Comparison of ENCODE assay signal across 8 cellular contexts in the genomic region with DNA sequence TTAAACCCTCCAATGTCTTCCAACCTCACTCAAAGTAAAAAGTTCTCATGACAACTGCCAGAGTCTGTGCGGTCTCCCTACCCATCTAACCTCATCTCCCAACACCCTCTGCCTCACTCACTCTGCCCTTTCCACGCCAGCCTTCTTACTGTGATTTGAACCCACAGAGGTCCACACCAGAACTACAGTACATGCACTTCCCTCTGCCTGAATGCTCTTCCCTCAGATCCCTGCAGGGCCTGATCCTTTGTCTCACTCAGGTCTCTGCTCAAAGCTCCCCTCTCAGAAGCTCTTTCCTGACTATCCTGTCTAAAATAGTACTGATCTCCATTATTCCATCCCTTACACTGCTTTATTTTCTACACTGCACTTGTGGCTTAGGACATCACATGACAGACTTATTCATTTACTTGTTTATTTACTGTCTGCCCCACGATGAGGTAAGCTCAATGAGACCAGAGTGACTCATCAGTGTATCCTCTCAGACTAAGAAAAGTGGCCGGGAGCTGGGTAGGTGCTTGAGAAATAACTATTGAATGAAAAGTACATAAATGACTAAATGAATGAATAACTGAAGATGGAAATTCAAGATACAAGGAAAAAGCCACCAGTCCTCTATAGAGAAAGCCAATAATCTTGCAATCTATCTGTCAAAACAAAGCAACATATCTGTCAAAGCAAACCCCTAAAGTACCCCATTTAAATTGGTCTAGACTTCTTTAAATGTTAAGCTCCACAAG. TPM values are rescaled to one million over a fixed set of nuclear protein-coding genes. Genes with fewer than 3 reads are reported as not detected.
DNase-seq lines count a peak whose midpoint lies in the region; ATAC-seq and TF ChIP-seq lines count a peak whose summit lies in the region.

No MANE protein-coding gene starts in this region.

- 41 to 50% methylated on average over 4 of the region's 4 CpGs for WGBS in transverse colon (ENCODE audit: low coverage in 1 of 2), 2 donors

- peaks cover 6% of the 10 kb centered on the region for H3K36me3 Mint-ChIP-seq in T-cell

- H3K9me3 ChIP-seq in transverse colon = no peaks in the 10 kb centered on the region

- H3K27me3 ChIP-seq in transverse colon = no peaks in the 10 kb centered on the region

- H3K4me3 ChIP-seq in skeletal muscle cell (ENCODE audit: low read depth, low read length) (no peak overlapping the region), transverse colon (no peak overlapping the region)

- intact Hi-C loops in transverse colon (cut with DNase I; ENCODE audit: low total_unique reads) = no loop called here

- H3K27ac ChIP-seq in transverse colon = peak overlapping the region in 2 of 4 donors; percentile 23 to 34

- TF ChIP-seq EP300 in transverse colon (IDR thresholded peaks at IDR 0.05; ENCODE audit: low read depth) = no peak

- CTCF ChIA-PET in T-cell (lab: Charles Lee) = interaction anchor here (0.8 to 1.4 kb wide), 3 partner anchors 11 to 12 kb away, joined by 3 to 6 read pairs (median 5); no protein-coding TSS in a partner anchor

- H3K4me3 Mint-ChIP-seq in T-cell = no peak overlapping the region

- H3K4me1 Mint-ChIP-seq in T-cell = peaks cover 0 to 14% (median 14%) of the 10 kb centered on the region in 3 donors

- TF ChIP-seq CTCF in transverse colon (IDR thresholded peaks at IDR 0.05) = no peak

- POLR2A ChIA-PET in T-cell (lab: Charles Lee) = no interaction called here

- H3K4me1 ChIP-seq in transverse colon = peaks cover 3 to 44% (median 15%) of the 10 kb centered on the region in 4 donors

- ATAC-seq in HG03378 (IDR thresholded peaks at IDR 0.05; ENCODE audit: unreplicated experiment) = peak; percentile 69
- ATAC-seq in T-cell (replicated peaks in 1 of 4) = peak in 3 of 4 experiments; percentile 59 to 67 (median 65)
- peak; percentile 93 for ATAC-seq in esophagus mucosa
- ATAC-seq in HG02798 (IDR thresholded peaks at IDR 0.05; ENCODE audit: poor library complexity, unreplicated experiment) = no peak

- peaks cover 0 to 4% (median 0%) of the 10 kb centered on the region in 4 donors for H3K36me3 ChIP-seq in transverse colon

- no peaks in the 10 kb centered on the region for H3K9me3 Mint-ChIP-seq in T-cell

- peak overlapping the region; percentile 17 to 36 for H3K27ac Mint-ChIP-seq in T-cell

- in situ Hi-C loops in transverse colon (cut with MboI; ENCODE audit: low pct_ligation_motif_present in 1 of 4, low pct_unique_long_range_greater_than_20kb in 1 of 4, low sequenced_read_pairs in 3 of 4) = loop anchor here in 2 of 4 donors (25.0 kb wide), 3 partner anchors 166 to 416 kb away; partner anchors contain the start of gene ZDHHC22 (in 1 of the 2)

- no peak for TF ChIP-seq POLR2A in transverse colon (IDR thresholded peaks at IDR 0.05)

- no peaks in the 10 kb centered on the region for H3K27me3 Mint-ChIP-seq in T-cell

- DNase-seq in GM04504 (ENCODE audit: low read depth) (peak; percentile 86), T-cell (no peak), skeletal muscle cell (ENCODE audit: low read depth) (peak; percentile 88), KG1 (lab: John Stamatoyannopoulos, UW) (no peak), transverse colon (no peak)

RNA-seq across cellular contexts. Expression of gene POMT2, which starts 17.1 kb away (rescaled TPM):
- total RNA-seq in T-cell (10 to 100 TPM; 11.4 to 14.3 (median 13.2) TPM), esophagus mucosa (11.2 TPM), transverse colon (10 to 100 TPM; 12.0 to 77.4 (median 24.9) TPM)

RNA-seq across cellular contexts. Expression of gene GSTZ1, which starts 17.2 kb away (rescaled TPM):
- total RNA-seq in T-cell (10 to 100 TPM in 3 of 5 donors, 1 to 10 TPM in 2; 7.1 to 16.3 (median 13.6) TPM), esophagus mucosa (26.6 TPM), transverse colon (10 to 100 TPM in 3 of 4 donors, 1 to 10 TPM in 1; 1.5 to 40.7 (median 19.7) TPM)

RNA-seq across cellular contexts. Expression of gene NGB, which starts 32.6 kb away (rescaled TPM):
- total RNA-seq in T-cell (not detected), esophagus mucosa (not detected), transverse colon (1 to 10 TPM in 1 of 4 donors, under 1 TPM in 1, not detected in 2; 0.64 to 1.4 TPM)

Comparison
In these comparisons a context has a peak if more than half of its experiments do, and no peak if none do; other contexts are left out.
1. DNase-seq: peak in GM04504 (single experiment) and skeletal muscle cell (single experiment); none in T-cell (0 of 34), KG1 (single experiment) and transverse colon (single experiment).